33 cellular contexts compared by ENCODE assay signal in genomic region chr5:140469259-140469658, GRCh38.
"Had no signal": no experiment of that assay in that cellular context is flagged by ENCODE, and none has a peak within 500 bp of the region (broad histone marks: within the 10 kb centered on the region; RNA-seq: fewer than 3 reads in every experiment).

No MANE protein-coding gene starts in this region.

- H3K4me3 ChIP-seq: gastroesophageal sphincter, hepatocyte, ovary, prostate gland, skin epidermis, stomach, thyroid gland, upper lobe of left lung had no signal

- H3K36me3 ChIP-seq: ovary, prostate gland had no signal

- DNase-seq: activated CD4-positive, alpha-beta T cell treated with anti-CD3 and anti-CD28 coated beads for 48 hours; activated CD4-positive, alpha-beta T cell treated with anti-CD3 and anti-CD28 coated beads, Interleukin-2, amount 50 U/mL, for 48 hours; activated CD8-positive, alpha-beta memory T cell treated with anti-CD3 and anti-CD28 coated beads, Interleukin-2, amount 50 U/mL, for 4 hours; activated gamma-delta T cell; activated naive CD4-positive, alpha-beta T cell treated with anti-CD3 and anti-CD28 coated beads, Interleukin-2, amount 10 ng/mL, durations not matched to agents 7 days and 5 days; activated T-cell treated with anti-CD3 and anti-CD28 coated beads, Interleukin-2, amount 50 U/mL, for 1 hour; amygdala; central memory CD4-positive, alpha-beta T cell; dermis blood vessel endothelial cell; effector CD8-positive, alpha-beta T cell; erythroblast; left cardiac atrium; left ventricle myocardium superior; mammary epithelial cell; ovary; retina; stimulated activated CD4-positive, alpha-beta T cell treated with anti-CD3 and anti-CD28 coated beads, Interleukin-4, amount 100 ng/mL, for 4 hours; stimulated activated CD8-positive, alpha-beta memory T cell treated with anti-CD3 and anti-CD28 coated beads, Interleukin-4, amount 100 ng/mL, for 48 hours; stomach; T-helper 1 cell; thyroid gland had no signal

- FAIRE-seq: keratinocyte had no signal

- H3K27ac Mint-ChIP-seq: activated naive CD4-positive, alpha-beta T cell treated with anti-CD3 and anti-CD28 coated beads, Interleukin-2, amount 10 ng/mL, durations not matched to agents 7 days and 5 days; activated T-helper 1 cell treated with anti-CD3 and anti-CD28 coated beads, Interleukin-12 subunit alpha, Interleukin-12 subunit beta, Interleukin-2, Interleukin-4 antibody, amounts not matched to agents 30 ng/mL and 10 ng/mL and 1 ng/mL, durations not matched to agents 14 hours and 24 hours and 36 hours; nephron; stimulated activated memory B cell treated with anti-CD40 and anti-IgM and Interleukin-4, amounts not matched to agents 10 μg/mL and 1 μg/mL and 100 μg/mL, for 72 hours had no signal

- H3K27me3 ChIP-seq: gastroesophageal sphincter, hepatocyte, ovary, stomach, thyroid gland, upper lobe of left lung had no signal

- H2AFZ ChIP-seq: hepatocyte had no signal

- H3K27me3 Mint-ChIP-seq: activated naive CD4-positive, alpha-beta T cell treated with anti-CD3 and anti-CD28 coated beads, Interleukin-2, amount 10 ng/mL, durations not matched to agents 7 days and 5 days; stimulated activated memory B cell treated with anti-CD40 and anti-IgM and Interleukin-4, amounts not matched to agents 10 μg/mL and 1 μg/mL and 100 μg/mL, for 72 hours had no signal

- H3K27ac ChIP-seq: gastroesophageal sphincter, hepatocyte, ovary, prostate gland, skin epidermis, stomach, thyroid gland, upper lobe of left lung, VCaP had no signal

- H3K4me1 Mint-ChIP-seq: activated naive CD4-positive, alpha-beta T cell treated with anti-CD3 and anti-CD28 coated beads, Interleukin-2, amount 10 ng/mL, durations not matched to agents 7 days and 5 days; nephron; stimulated activated memory B cell treated with anti-CD40 and anti-IgM and Interleukin-4, amounts not matched to agents 10 μg/mL and 1 μg/mL and 100 μg/mL, for 72 hours had no signal

- H3K4me3 Mint-ChIP-seq: activated naive CD4-positive, alpha-beta T cell treated with anti-CD3 and anti-CD28 coated beads, Interleukin-2, amount 10 ng/mL, durations not matched to agents 7 days and 5 days; activated T-helper 1 cell treated with anti-CD3 and anti-CD28 coated beads, Interleukin-12 subunit alpha, Interleukin-12 subunit beta, Interleukin-2, Interleukin-4 antibody, amounts not matched to agents 30 ng/mL and 10 ng/mL and 1 ng/mL, durations not matched to agents 14 hours and 24 hours and 36 hours; nephron; stimulated activated memory B cell treated with anti-CD40 and anti-IgM and Interleukin-4, amounts not matched to agents 10 μg/mL and 1 μg/mL and 100 μg/mL, for 72 hours had no signal

- ATAC-seq: activated CD4-positive, CD25-positive, alpha-beta regulatory T cell treated with anti-CD3 and anti-CD28 coated beads, Interleukin-2, amount 50 U/mL, for 24 hours; gastroesophageal sphincter; left cardiac atrium; left ventricle myocardium superior; sciatic nerve; stimulated activated memory B cell treated with anti-CD40 and anti-IgM and Interleukin-4, amounts not matched to agents 10 μg/mL and 1 μg/mL and 100 μg/mL, for 72 hours had no signal

- H3K4me2 ChIP-seq: hepatocyte had no signal

- H3K4me1 ChIP-seq: gastroesophageal sphincter, prostate gland, thyroid gland, upper lobe of left lung had no signal

- H3K9me3 Mint-ChIP-seq: activated naive CD4-positive, alpha-beta T cell treated with anti-CD3 and anti-CD28 coated beads, Interleukin-2, amount 10 ng/mL, durations not matched to agents 7 days and 5 days; activated T-helper 1 cell treated with anti-CD3 and anti-CD28 coated beads, Interleukin-12 subunit alpha, Interleukin-12 subunit beta, Interleukin-2, Interleukin-4 antibody, amounts not matched to agents 30 ng/mL and 10 ng/mL and 1 ng/mL, durations not matched to agents 14 hours and 24 hours and 36 hours; nephron; stimulated activated memory B cell treated with anti-CD40 and anti-IgM and Interleukin-4, amounts not matched to agents 10 μg/mL and 1 μg/mL and 100 μg/mL, for 72 hours had no signal

- H3K79me2 ChIP-seq: hepatocyte had no signal

- H3K9me3 ChIP-seq: gastroesophageal sphincter, ovary, prostate gland, stomach, thyroid gland, upper lobe of left lung had no signal
